18 cellular contexts compared by ENCODE assay signal in genomic region chr10:128242641-128243040, GRCh38.
DNase-seq lines count a peak whose midpoint lies in the region; ATAC-seq and TF ChIP-seq lines count a peak whose summit lies in the region.
"Had no signal": no experiment of that assay in that cellular context is flagged by ENCODE, and none has a peak within 500 bp of the region (broad histone marks: within the 10 kb centered on the region; RNA-seq: fewer than 3 reads in every experiment).

No MANE protein-coding gene starts in this region.

- peaks cover 30% of the 10 kb centered on the region for H3K4me1 Mint-ChIP-seq in glutamatergic neuron (ENCODE audit: low read depth, unreplicated experiment)
- no peaks in the 10 kb centered on the region for H3K4me1 Mint-ChIP-seq in activated T-helper 2 cell treated with anti-CD3 and anti-CD28 coated beads, Interferon-gamma antibody, Interleukin-2, Interleukin-4, amounts not matched to agents 10 μg/mL and 5 μg/mL and 100 μg/mL, durations not matched to agents 14 hours and 24 hours and 36 hours (ENCODE audit: low read depth)
- H3K4me1 Mint-ChIP-seq: CD8-positive, alpha-beta memory T cell; IgD-negative memory B cell had no signal

- in situ Hi-C loops in Panc1 (cut with HindIII; ENCODE audit: low pct_unique_long_range_greater_than_20kb, low sequenced_read_pairs), result no loop called here

- H3K36me3 ChIP-seq in H7 (replicated peaks; ENCODE audit: control insufficient read depth, insufficient read depth, low read length) (no peaks in the 10 kb centered on the region), Panc1 (ENCODE audit: control insufficient read depth, insufficient read depth, low read length) (no peaks in the 10 kb centered on the region), testis (ENCODE audit: low read depth, missing control alignments) (no peaks in the 10 kb centered on the region)

- H3K27me3 Mint-ChIP-seq in glutamatergic neuron (ENCODE audit: unreplicated experiment), result peaks cover 3% of the 10 kb centered on the region
- H3K27me3 Mint-ChIP-seq in activated T-helper 2 cell treated with anti-CD3 and anti-CD28 coated beads, Interferon-gamma antibody, Interleukin-2, Interleukin-4, amounts not matched to agents 10 μg/mL and 5 μg/mL and 100 μg/mL, durations not matched to agents 14 hours and 24 hours and 36 hours (ENCODE audit: low read depth), result no peaks in the 10 kb centered on the region

- TF ChIP-seq POLR2A in testis (IDR thresholded peaks at IDR 0.05), result no peak

- intact Hi-C loops in Panc1 (cut with micrococcal nuclease; ENCODE audit: unreplicated experiment) (no loop called here), testis (cut with DNase I; ENCODE audit: low total_unique reads) (no loop called here)
- intact Hi-C loops in activated T-helper 2 cell treated with anti-CD3 and anti-CD28 coated beads, Interferon-gamma antibody, Interleukin-2, Interleukin-4, amounts not matched to agents 10 μg/mL and 5 μg/mL and 100 μg/mL, durations not matched to agents 14 hours and 24 hours and 36 hours (cut with micrococcal nuclease), result no loop called here

- ATAC-seq in Panc1 (peak; percentile 58; the same call in 1 of the 2 replicates), GM18511 (IDR thresholded peaks at IDR 0.05; ENCODE audit: unreplicated experiment) (no peak)

- peaks cover 9% of the 10 kb centered on the region for H3K9me3 Mint-ChIP-seq in glutamatergic neuron (ENCODE audit: unreplicated experiment)
- H3K9me3 Mint-ChIP-seq in activated T-helper 2 cell treated with anti-CD3 and anti-CD28 coated beads, Interferon-gamma antibody, Interleukin-2, Interleukin-4, amounts not matched to agents 10 μg/mL and 5 μg/mL and 100 μg/mL, durations not matched to agents 14 hours and 24 hours and 36 hours, result no peaks in the 10 kb centered on the region
- H3K9me3 Mint-ChIP-seq: IgD-negative memory B cell had no signal

- H3K27ac ChIP-seq in Panc1 (ENCODE audit: low read length) (no peak overlapping the region), testis (no peak overlapping the region)
- H3K27ac ChIP-seq: BLaER1 treated with 17β-estradiol and CSF1 and Interleukin-3, amounts not matched to agents 10 nM and 100 nM; PC-9 had no signal

- WGBS in testis, 2 donors, result 49 to 75% methylated on average over 6 to 10 of the region's 10 CpGs

- no peak overlapping the region for H3K27ac Mint-ChIP-seq in glutamatergic neuron (ENCODE audit: unreplicated experiment)
- H3K27ac Mint-ChIP-seq in activated T-helper 2 cell treated with anti-CD3 and anti-CD28 coated beads, Interferon-gamma antibody, Interleukin-2, Interleukin-4, amounts not matched to agents 10 μg/mL and 5 μg/mL and 100 μg/mL, durations not matched to agents 14 hours and 24 hours and 36 hours, result no peak overlapping the region
- H3K27ac Mint-ChIP-seq: CD8-positive, alpha-beta memory T cell; IgD-negative memory B cell had no signal

- H3K4me3 ChIP-seq in H7 (ENCODE audit: insufficient read depth, low read depth, low read length) (no peak overlapping the region), Panc1 (ENCODE audit: low read depth in 2 of 2, low read length in 2 of 2) (no peak overlapping the region), testis (no peak overlapping the region)
- H3K4me3 ChIP-seq: BLaER1 treated with 17β-estradiol and CSF1 and Interleukin-3, amounts not matched to agents 10 nM and 100 nM; PC-9 had no signal

- no peaks in the 10 kb centered on the region for H3K9me3 ChIP-seq in Panc1 (ENCODE audit: control insufficient read depth, insufficient read depth, low read depth, low read length)
- H3K9me3 ChIP-seq in testis, result no peaks in the 10 kb centered on the region

- DNase-seq in H7 (peak; percentile 73), Panc1 (ENCODE audit: low read depth, low spot score) (no peak), glutamatergic neuron (peak; percentile 42), testis (peak; percentile 31), GM10248 (ENCODE audit: extremely low spot score) (no peak)
- no peak for DNase-seq in activated T-helper 2 cell treated with anti-CD3 and anti-CD28 coated beads, Interferon-gamma antibody, Interleukin-2, Interleukin-4, amounts not matched to agents 10 μg/mL and 5 μg/mL and 100 μg/mL, durations not matched to agents 14 hours and 24 hours and 36 hours (ENCODE audit: low spot score)
- DNase-seq: CD8-positive, alpha-beta memory T cell; DMS79 treated with DMSO at 0.1 percent for 48 hours; GF-D8; MV-4-11; NCI-H1417; NCI-H2029; NCI-H2171 treated with DMSO at 0.1 percent for 48 hours; NCI-H774; PC-9 had no signal

- H3K4me1 ChIP-seq in Panc1 (ENCODE audit: control insufficient read depth, insufficient read depth, low read length) (no peaks in the 10 kb centered on the region), testis (no peaks in the 10 kb centered on the region)

- H3K36me3 Mint-ChIP-seq in glutamatergic neuron (ENCODE audit: unreplicated experiment), result no peaks in the 10 kb centered on the region
- H3K36me3 Mint-ChIP-seq in activated T-helper 2 cell treated with anti-CD3 and anti-CD28 coated beads, Interferon-gamma antibody, Interleukin-2, Interleukin-4, amounts not matched to agents 10 μg/mL and 5 μg/mL and 100 μg/mL, durations not matched to agents 14 hours and 24 hours and 36 hours (ENCODE audit: low read depth), result no peaks in the 10 kb centered on the region
- H3K36me3 Mint-ChIP-seq: CD8-positive, alpha-beta memory T cell; IgD-negative memory B cell had no signal

- H3K27me3 ChIP-seq in H7 (ENCODE audit: control insufficient read depth, insufficient read depth, low read length) (no peaks in the 10 kb centered on the region), Panc1 (ENCODE audit: control insufficient read depth, insufficient read depth, low read length) (peaks cover 5% of the 10 kb centered on the region; the same call in 1 of the 2 replicates), testis (no peaks in the 10 kb centered on the region)
- H3K27me3 ChIP-seq: BLaER1 treated with 17β-estradiol and CSF1 and Interleukin-3, amounts not matched to agents 10 nM and 100 nM had no signal

- BruUV-seq in Panc1 (replicated peaks; lab: Mats Ljungman, UMichigan), result no TSS peak

- CTCF ChIA-PET in Panc1 (lab: Charles Lee), result no interaction called here
- CTCF ChIA-PET in GM10248 (lab: Yijun Ruan, JAX), result interaction anchor here (1.1 kb wide), 1 partner anchor 17 kb away, joined by 3 read pairs; no protein-coding TSS in a partner anchor

- H3K4me3 Mint-ChIP-seq in glutamatergic neuron (ENCODE audit: unreplicated experiment), result no peak overlapping the region
- no peak overlapping the region for H3K4me3 Mint-ChIP-seq in activated T-helper 2 cell treated with anti-CD3 and anti-CD28 coated beads, Interferon-gamma antibody, Interleukin-2, Interleukin-4, amounts not matched to agents 10 μg/mL and 5 μg/mL and 100 μg/mL, durations not matched to agents 14 hours and 24 hours and 36 hours (ENCODE audit: low read depth)
- H3K4me3 Mint-ChIP-seq: CD8-positive, alpha-beta memory T cell; IgD-negative memory B cell had no signal

- POLR2A ChIA-PET in Panc1 (lab: Charles Lee) (no interaction called here), GM10248 (lab: Yijun Ruan, JAX) (no interaction called here)

- TF ChIP-seq CTCF in Panc1 (IDR thresholded peaks at IDR 0.05) (peak; percentile 37; the same call in 1 of the 2 replicates), glutamatergic neuron (IDR thresholded peaks at IDR 0.05; ENCODE audit: partially characterized antibody, unreplicated experiment) (no peak), testis (IDR thresholded peaks at IDR 0.05) (peak in 1 of 3 experiments; percentile 4), GM10248 (IDR thresholded peaks at IDR 0.05; ENCODE audit: control extremely low read depth, extremely low read depth, low read depth, missing control alignments) (no peak)

Comparison
In these comparisons a context has a peak if more than half of its experiments do, and no peak if none do; other contexts are left out.
1. DNase-seq: peak in H7 (single experiment), glutamatergic neuron (single experiment) and testis (single experiment); none in Panc1 (single experiment), GM10248 (single experiment) and activated T-helper 2 cell treated with anti-CD3 and anti-CD28 coated beads, Interferon-gamma antibody, Interleukin-2, Interleukin-4, amounts not matched to agents 10 μg/mL and 5 μg/mL and 100 μg/mL, durations not matched to agents 14 hours and 24 hours and 36 hours (single experiment).